1 cellular context compared by ENCODE assay signal in the genomic region with DNA sequence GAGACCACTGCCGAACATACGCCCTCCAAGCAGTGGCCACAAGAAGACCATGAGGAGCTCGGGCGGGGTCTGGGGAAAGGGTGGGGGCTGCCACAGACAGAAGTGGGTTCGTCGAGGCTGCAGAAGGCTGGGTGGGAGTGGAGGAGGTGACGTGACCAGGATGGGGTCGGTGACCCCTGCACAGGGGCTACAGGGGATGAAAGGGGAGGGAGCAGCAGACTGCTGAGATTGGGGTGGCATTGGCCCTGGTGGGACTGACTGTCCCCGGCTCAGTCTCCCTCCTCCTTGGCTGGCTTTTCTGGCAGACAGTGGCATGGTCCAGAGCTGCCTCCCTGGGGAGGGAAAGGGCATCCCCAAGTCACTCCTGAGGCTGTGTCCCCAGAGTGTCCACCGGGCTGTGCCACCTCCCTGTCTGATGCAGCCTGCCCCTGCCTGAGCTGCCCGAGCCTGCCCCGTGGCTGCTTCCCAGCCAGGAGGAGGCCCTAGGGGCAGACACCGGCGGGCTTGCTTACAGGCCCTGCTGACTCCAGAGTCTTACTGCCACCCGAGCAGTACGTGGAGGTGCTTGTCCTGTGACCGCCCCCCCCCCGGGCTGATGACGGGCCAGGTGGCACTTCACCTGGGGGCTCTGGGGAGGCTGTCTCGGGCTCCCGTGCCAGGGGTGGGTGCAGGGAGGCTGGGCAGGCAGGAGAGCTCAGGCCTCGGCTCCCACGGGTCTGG.
TF ChIP-seq lines count a peak whose summit lies in the region.

No MANE protein-coding gene starts in this region.

TF ChIP-seq in HepG2, 621 proteins besides CTCF, POLR2A, EP300 and RAD21:
- TF ChIP-seq STAG1 (CRISPR knock-in tag; IDR thresholded peaks at IDR 0.05) (peak; percentile 10; the same call in 1 of the 2 replicates), TRIM24 (CRISPR knock-in tag; IDR thresholded peaks at IDR 0.05) (no peak), ZBTB1 (CRISPR knock-in tag; IDR thresholded peaks at IDR 0.05; ENCODE audit: borderline replicate concordance) (no peak), ZNF160 (CRISPR knock-in tag; IDR thresholded peaks at IDR 0.05) (0 out of 2 replicates have a peak, but pooled peaks have one; percentile 35), ZNF235 (CRISPR knock-in tag; IDR thresholded peaks at IDR 0.05; ENCODE audit: borderline replicate concordance) (0 out of 2 replicates have a peak, but pooled peaks have one; percentile 53), NFATC3 (CRISPR knock-in tag; IDR thresholded peaks at IDR 0.05) (no peak; the same call in 1 of the 2 replicates), FLYWCH1 (CRISPR knock-in tag; IDR thresholded peaks at IDR 0.05) (no peak), AGO2 (optimal IDR thresholded peaks at IDR 0.05; ENCODE audit: low read depth, low read length) (peak; percentile 94), ZNF891 (CRISPR knock-in tag; IDR thresholded peaks at IDR 0.05) (0 out of 2 replicates have a peak, but pooled peaks have one; percentile 7), RBM22 (optimal IDR thresholded peaks at IDR 0.05; ENCODE audit: low read length) (peak; percentile 15), ZNF589 (CRISPR knock-in tag; conservative IDR thresholded peaks at IDR 0.05) (no peak), MAZ (IDR thresholded peaks at IDR 0.05; ENCODE audit: borderline replicate concordance, low read depth, low read length) (no peak), MAZ (CRISPR knock-in tag; IDR thresholded peaks at IDR 0.05; ENCODE audit: low read depth) (no peak), SP140L (CRISPR knock-in tag; IDR thresholded peaks at IDR 0.05; ENCODE audit: borderline replicate concordance) (no peak), ZZZ3 (CRISPR knock-in tag; IDR thresholded peaks at IDR 0.05; ENCODE audit: borderline replicate concordance) (peak; percentile 20; the same call in 1 of the 2 replicates), U2AF2 (IDR thresholded peaks at IDR 0.05; ENCODE audit: low read depth, low read length) (no peak), ZFYVE20 (CRISPR knock-in tag; IDR thresholded peaks at IDR 0.05; ENCODE audit: borderline replicate concordance, low read depth) (no peak), ZNF564 (CRISPR knock-in tag; IDR thresholded peaks at IDR 0.05) (0 out of 2 replicates have a peak, but pooled peaks have one; percentile 6), HIVEP1 (CRISPR knock-in tag; IDR thresholded peaks at IDR 0.05) (0 out of 2 replicates have a peak, but pooled peaks have one; percentile 17), MIXL1 (CRISPR knock-in tag; IDR thresholded peaks at IDR 0.05) (no peak), ZNF850 (CRISPR knock-in tag; conservative IDR thresholded peaks at IDR 0.05) (no peak), ZNF501 (CRISPR knock-in tag; IDR thresholded peaks at IDR 0.05) (peak; percentile 2; the same call in 1 of the 2 replicates), HNRNPL (IDR thresholded peaks at IDR 0.05; ENCODE audit: low read depth, low read length) (peak; percentile 90), ZMYM4 (CRISPR knock-in tag; IDR thresholded peaks at IDR 0.05) (no peak), ZBTB42 (CRISPR knock-in tag; IDR thresholded peaks at IDR 0.05) (no peak), MYC (CRISPR knock-in tag; IDR thresholded peaks at IDR 0.05; ENCODE audit: borderline replicate concordance) (0 out of 2 replicates have a peak, but pooled peaks have one; percentile 13), RARA (CRISPR knock-in tag; IDR thresholded peaks at IDR 0.05) (no peak)
- TF ChIP-seq, protein P1, sequence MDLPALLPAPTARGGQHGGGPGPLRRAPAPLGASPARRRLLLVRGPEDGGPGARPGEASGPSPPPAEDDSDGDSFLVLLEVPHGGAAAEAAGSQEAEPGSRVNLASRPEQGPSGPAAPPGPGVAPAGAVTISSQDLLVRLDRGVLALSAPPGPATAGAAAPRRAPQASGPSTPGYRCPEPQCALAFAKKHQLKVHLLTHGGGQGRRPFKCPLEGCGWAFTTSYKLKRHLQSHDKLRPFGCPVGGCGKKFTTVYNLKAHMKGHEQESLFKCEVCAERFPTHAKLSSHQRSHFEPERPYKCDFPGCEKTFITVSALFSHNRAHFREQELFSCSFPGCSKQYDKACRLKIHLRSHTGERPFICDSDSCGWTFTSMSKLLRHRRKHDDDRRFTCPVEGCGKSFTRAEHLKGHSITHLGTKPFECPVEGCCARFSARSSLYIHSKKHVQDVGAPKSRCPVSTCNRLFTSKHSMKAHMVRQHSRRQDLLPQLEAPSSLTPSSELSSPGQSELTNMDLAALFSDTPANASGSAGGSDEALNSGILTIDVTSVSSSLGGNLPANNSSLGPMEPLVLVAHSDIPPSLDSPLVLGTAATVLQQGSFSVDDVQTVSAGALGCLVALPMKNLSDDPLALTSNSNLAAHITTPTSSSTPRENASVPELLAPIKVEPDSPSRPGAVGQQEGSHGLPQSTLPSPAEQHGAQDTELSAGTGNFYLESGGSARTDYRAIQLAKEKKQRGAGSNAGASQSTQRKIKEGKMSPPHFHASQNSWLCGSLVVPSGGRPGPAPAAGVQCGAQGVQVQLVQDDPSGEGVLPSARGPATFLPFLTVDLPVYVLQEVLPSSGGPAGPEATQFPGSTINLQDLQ (CRISPR knock-in tag; IDR thresholded peaks at IDR 0.05): 0 out of 2 replicates have a peak, but pooled peaks have one; percentile 11
- TF ChIP-seq, protein P2, sequence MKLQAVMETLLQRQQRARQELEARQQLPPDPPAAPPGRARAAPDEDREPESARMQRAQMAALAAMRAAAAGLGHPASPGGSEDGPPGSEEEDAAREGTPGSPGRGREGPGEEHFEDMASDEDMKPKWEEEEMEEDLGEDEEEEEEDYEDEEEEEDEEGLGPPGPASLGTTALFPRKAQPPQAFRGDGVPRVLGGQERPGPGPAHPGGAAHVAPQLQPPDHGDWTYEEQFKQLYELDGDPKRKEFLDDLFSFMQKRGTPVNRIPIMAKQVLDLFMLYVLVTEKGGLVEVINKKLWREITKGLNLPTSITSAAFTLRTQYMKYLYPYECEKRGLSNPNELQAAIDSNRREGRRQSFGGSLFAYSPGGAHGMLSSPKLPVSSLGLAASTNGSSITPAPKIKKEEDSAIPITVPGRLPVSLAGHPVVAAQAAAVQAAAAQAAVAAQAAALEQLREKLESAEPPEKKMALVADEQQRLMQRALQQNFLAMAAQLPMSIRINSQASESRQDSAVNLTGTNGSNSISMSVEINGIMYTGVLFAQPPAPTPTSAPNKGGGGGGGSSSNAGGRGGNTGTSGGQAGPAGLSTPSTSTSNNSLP (IDR thresholded peaks at IDR 0.05; ENCODE audit: low read depth, low read length): no peak
- TF ChIP-seq, protein P3, sequence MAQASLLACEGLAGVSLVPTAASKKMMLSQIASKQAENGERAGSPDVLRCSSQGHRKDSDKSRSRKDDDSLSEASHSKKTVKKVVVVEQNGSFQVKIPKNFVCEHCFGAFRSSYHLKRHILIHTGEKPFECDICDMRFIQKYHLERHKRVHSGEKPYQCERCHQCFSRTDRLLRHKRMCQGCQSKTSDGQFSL (CRISPR knock-in tag; IDR thresholded peaks at IDR 0.05): peak; percentile 75; the same call in 1 of the 2 replicates
- TF ChIP-seq, protein P4, sequence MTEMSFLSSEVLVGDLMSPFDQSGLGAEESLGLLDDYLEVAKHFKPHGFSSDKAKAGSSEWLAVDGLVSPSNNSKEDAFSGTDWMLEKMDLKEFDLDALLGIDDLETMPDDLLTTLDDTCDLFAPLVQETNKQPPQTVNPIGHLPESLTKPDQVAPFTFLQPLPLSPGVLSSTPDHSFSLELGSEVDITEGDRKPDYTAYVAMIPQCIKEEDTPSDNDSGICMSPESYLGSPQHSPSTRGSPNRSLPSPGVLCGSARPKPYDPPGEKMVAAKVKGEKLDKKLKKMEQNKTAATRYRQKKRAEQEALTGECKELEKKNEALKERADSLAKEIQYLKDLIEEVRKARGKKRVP (CRISPR knock-in tag; IDR thresholded peaks at IDR 0.05): 0 out of 4 replicates have a peak, but pooled peaks of 1 of the 2 experiments have one; percentile 4
- TF ChIP-seq, protein P5, sequence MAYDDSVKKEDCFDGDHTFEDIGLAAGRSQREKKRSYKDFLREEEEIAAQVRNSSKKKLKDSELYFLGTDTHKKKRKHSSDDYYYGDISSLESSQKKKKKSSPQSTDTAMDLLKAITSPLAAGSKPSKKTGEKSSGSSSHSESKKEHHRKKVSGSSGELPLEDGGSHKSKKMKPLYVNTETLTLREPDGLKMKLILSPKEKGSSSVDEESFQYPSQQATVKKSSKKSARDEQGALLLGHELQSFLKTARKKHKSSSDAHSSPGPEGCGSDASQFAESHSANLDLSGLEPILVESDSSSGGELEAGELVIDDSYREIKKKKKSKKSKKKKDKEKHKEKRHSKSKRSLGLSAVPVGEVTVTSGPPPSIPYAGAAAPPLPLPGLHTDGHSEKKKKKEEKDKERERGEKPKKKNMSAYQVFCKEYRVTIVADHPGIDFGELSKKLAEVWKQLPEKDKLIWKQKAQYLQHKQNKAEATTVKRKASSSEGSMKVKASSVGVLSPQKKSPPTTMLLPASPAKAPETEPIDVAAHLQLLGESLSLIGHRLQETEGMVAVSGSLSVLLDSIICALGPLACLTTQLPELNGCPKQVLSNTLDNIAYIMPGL (CRISPR knock-in tag; IDR thresholded peaks at IDR 0.05; ENCODE audit: borderline replicate concordance in 1 of 2, low read depth in 1 of 2): 0 out of 4 replicates have a peak, but pooled peaks of 1 of the 2 experiments have one; percentile 10
